In genomic region chr9:128887914-128888350, GRCh38 we compare ENCODE assay signal across 1 cellular context.
TF ChIP-seq lines count a peak whose summit lies in the region.

No MANE protein-coding gene starts in this region.

TF ChIP-seq in WTC11, 78 proteins besides CTCF, POLR2A, EP300 and RAD21 (continued from another document and continues in another):
- TF ChIP-seq ATF2 (CRISPR knock-in tag; IDR thresholded peaks at IDR 0.05; ENCODE audit: borderline replicate concordance, low read depth) = no peak
- TF ChIP-seq ARID4B (CRISPR knock-in tag; IDR thresholded peaks at IDR 0.05; ENCODE audit: borderline replicate concordance) = peak; percentile 53; the same call in 1 of the 2 replicates
- peak; percentile 96 for TF ChIP-seq ETV6 (CRISPR knock-in tag; IDR thresholded peaks at IDR 0.05)
- TF ChIP-seq PREB (CRISPR knock-in tag; IDR thresholded peaks at IDR 0.05; ENCODE audit: borderline replicate concordance) = no peak
- no peak for TF ChIP-seq ZNF671 (CRISPR knock-in tag; IDR thresholded peaks at IDR 0.05)
- TF ChIP-seq FOXJ3 (CRISPR knock-in tag; IDR thresholded peaks at IDR 0.05; ENCODE audit: borderline replicate concordance) = no peak
- TF ChIP-seq NR3C1 (CRISPR knock-in tag; conservative IDR thresholded peaks at IDR 0.05; ENCODE audit: low read depth) = no peak
- peak; percentile 86; the same call in 1 of the 2 replicates for TF ChIP-seq ZNF232 (CRISPR knock-in tag; IDR thresholded peaks at IDR 0.05)
- no peak for TF ChIP-seq AFF4 (CRISPR knock-in tag; IDR thresholded peaks at IDR 0.05; ENCODE audit: borderline replicate concordance)
- TF ChIP-seq RELA (CRISPR knock-in tag; IDR thresholded peaks at IDR 0.05; ENCODE audit: borderline replicate concordance) = no peak
- peak; percentile 62; the same call in 1 of the 2 replicates for TF ChIP-seq FOXP1 (CRISPR knock-in tag; IDR thresholded peaks at IDR 0.05; ENCODE audit: borderline replicate concordance)
- no peak for TF ChIP-seq NR2C2 (CRISPR knock-in tag; IDR thresholded peaks at IDR 0.05)
- no peak for TF ChIP-seq ESRRA (CRISPR knock-in tag; IDR thresholded peaks at IDR 0.05; ENCODE audit: borderline replicate concordance)
- peak; percentile 81 for TF ChIP-seq ZBTB21 (CRISPR knock-in tag; IDR thresholded peaks at IDR 0.05; ENCODE audit: borderline replicate concordance)
- TF ChIP-seq CREB1 (CRISPR knock-in tag; IDR thresholded peaks at IDR 0.05) = no peak
- no peak for TF ChIP-seq TP53 (CRISPR knock-in tag; IDR thresholded peaks at IDR 0.05)
- TF ChIP-seq MAX (CRISPR knock-in tag; IDR thresholded peaks at IDR 0.05) = peak; percentile 64; the same call in 1 of the 2 replicates
- TF ChIP-seq CDX4 (CRISPR knock-in tag; IDR thresholded peaks at IDR 0.05; ENCODE audit: borderline replicate concordance) = no peak
- 0 out of 2 replicates have a peak, but pooled peaks have one; percentile 20 for TF ChIP-seq IRF1 (CRISPR knock-in tag; IDR thresholded peaks at IDR 0.05)
- TF ChIP-seq HMGA2 (CRISPR knock-in tag; IDR thresholded peaks at IDR 0.05) = no peak
- no peak for TF ChIP-seq ZNF512 (CRISPR knock-in tag; IDR thresholded peaks at IDR 0.05; ENCODE audit: borderline replicate concordance)
- no peak for TF ChIP-seq TEAD4 (CRISPR knock-in tag; IDR thresholded peaks at IDR 0.05)
- TF ChIP-seq CBFB (CRISPR knock-in tag; IDR thresholded peaks at IDR 0.05; ENCODE audit: low read depth) = 0 out of 2 replicates have a peak, but pooled peaks have one; percentile 64
- TF ChIP-seq ZNF138 (CRISPR knock-in tag; conservative IDR thresholded peaks at IDR 0.05) = no peak
- no peak for TF ChIP-seq ATF1 (CRISPR knock-in tag; IDR thresholded peaks at IDR 0.05)
- TF ChIP-seq NR1H2 (CRISPR knock-in tag; IDR thresholded peaks at IDR 0.05) = no peak
- TF ChIP-seq MLX (CRISPR knock-in tag; IDR thresholded peaks at IDR 0.05) = no peak
- TF ChIP-seq OVOL2 (CRISPR knock-in tag; IDR thresholded peaks at IDR 0.05; ENCODE audit: borderline replicate concordance) = no peak
- no peak for TF ChIP-seq ZMAT4 (CRISPR knock-in tag; IDR thresholded peaks at IDR 0.05)
- peak; percentile 63; the same call in 1 of the 2 replicates for TF ChIP-seq E2F5 (CRISPR knock-in tag; IDR thresholded peaks at IDR 0.05)
- no peak for TF ChIP-seq EMX1 (CRISPR knock-in tag; IDR thresholded peaks at IDR 0.05)
- peak; percentile 91 for TF ChIP-seq FOXK1 (CRISPR knock-in tag; IDR thresholded peaks at IDR 0.05)
- no peak for TF ChIP-seq GABPB1 (CRISPR knock-in tag; IDR thresholded peaks at IDR 0.05)
- TF ChIP-seq ZNF425 (CRISPR knock-in tag; conservative IDR thresholded peaks at IDR 0.05) = 0 out of 2 replicates have a peak, but pooled peaks have one; percentile 13
- TF ChIP-seq TCF7 (CRISPR knock-in tag; IDR thresholded peaks at IDR 0.05; ENCODE audit: low read depth) = no peak
